8 cellular contexts compared by ENCODE assay signal in the genomic region with DNA sequence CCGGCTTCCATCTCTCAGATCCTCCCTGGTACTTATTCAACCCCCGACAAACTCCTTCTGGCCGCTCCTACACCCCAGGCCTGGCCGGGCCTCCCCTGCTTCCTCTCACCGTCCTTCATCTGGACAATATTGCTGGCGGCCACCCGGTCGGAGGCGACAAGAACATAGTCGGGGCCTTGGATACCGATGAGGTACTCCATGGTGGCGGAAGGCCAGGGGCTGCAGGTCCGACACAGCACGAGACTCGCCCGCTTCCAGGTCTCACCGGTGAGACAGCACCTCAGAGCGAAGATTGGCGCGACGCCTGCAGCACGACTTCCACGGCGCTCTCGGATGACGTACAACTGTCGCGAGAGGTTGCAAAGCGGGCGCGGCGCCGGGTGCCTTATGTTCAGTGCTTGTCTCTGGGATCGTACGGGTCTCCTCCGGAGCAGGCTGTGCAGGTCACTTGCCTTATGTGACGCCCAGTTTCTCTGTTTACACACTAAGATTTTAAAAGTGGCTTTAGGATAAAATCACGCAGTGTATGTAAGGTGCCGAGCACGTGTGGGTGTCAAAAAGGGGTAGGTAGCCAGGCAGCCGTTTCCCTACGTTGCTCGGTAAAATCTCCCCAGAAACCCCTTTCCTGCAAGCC. TPM values are rescaled to one million over a fixed set of nuclear protein-coding genes. Genes with fewer than 3 reads are reported as not detected.
A peak's percentile ranks its signal among the peaks of the same experiment; 100 is the strongest.
DNase-seq lines count a peak whose midpoint lies in the region; ATAC-seq and TF ChIP-seq lines count a peak whose summit lies in the region.

A gene (minus strand): TSS at position 294 of the 634 bp plus-strand sequence. CDS start 94 bp downstream, at position 200.

- peak within 1 kb of the TSS; percentile 100 for H3K4me3 Mint-ChIP-seq in activated CD4-positive, alpha-beta T cell treated with anti-CD3 and anti-CD28 coated beads, Interleukin-2, amount 10 ng/mL, durations not matched to agents 24 days and 14 days

- peaks cover 23% of the 10 kb centered on the region for H3K4me1 Mint-ChIP-seq in activated CD4-positive, alpha-beta T cell treated with anti-CD3 and anti-CD28 coated beads, Interleukin-2, amount 10 ng/mL, durations not matched to agents 24 days and 14 days

- H3K36me3 ChIP-seq in BE2C (no peaks in the 10 kb centered on the region; the same call in 1 of the 2 replicates), colonic mucosa (no peaks in the 10 kb centered on the region)

- intact Hi-C loops in activated CD4-positive, alpha-beta T cell treated with anti-CD3 and anti-CD28 coated beads, Interleukin-2, amount 10 ng/mL, durations not matched to agents 24 days and 14 days (cut with micrococcal nuclease) = loop anchor here (2.0 to 5.0 kb wide), 4 partner anchors 64 to 449 kb away; a partner anchor contains a TSS
- intact Hi-C loops in colonic mucosa (cut with DNase I) = no loop called here

- H3K27me3 ChIP-seq in BE2C = no peaks in the 10 kb centered on the region
- H3K27me3 ChIP-seq in colonic mucosa = no peaks in the 10 kb centered on the region

- no peaks in the 10 kb centered on the region for H3K9me3 Mint-ChIP-seq in activated CD4-positive, alpha-beta T cell treated with anti-CD3 and anti-CD28 coated beads, Interleukin-2, amount 10 ng/mL, durations not matched to agents 24 days and 14 days

- H3K27ac ChIP-seq in colonic mucosa = peak within 1 kb of the TSS; percentile 97

- no peak for TF ChIP-seq CTCF in BE2C (IDR thresholded peaks at IDR 0.05; ENCODE audit: low read depth, low read length)
- no peak for TF ChIP-seq CTCF in colonic mucosa (IDR thresholded peaks at IDR 0.05)

- no peaks in the 10 kb centered on the region for H3K4me1 ChIP-seq in BE2C
- peaks cover 7% of the 10 kb centered on the region for H3K4me1 ChIP-seq in colonic mucosa

- H3K9me3 ChIP-seq in BE2C (no peaks in the 10 kb centered on the region), colonic mucosa (no peaks in the 10 kb centered on the region)

- H3K36me3 Mint-ChIP-seq in activated CD4-positive, alpha-beta T cell treated with anti-CD3 and anti-CD28 coated beads, Interleukin-2, amount 10 ng/mL, durations not matched to agents 24 days and 14 days (ENCODE audit: low read depth) = peaks cover 10% of the 10 kb centered on the region

- peak within 1 kb of the TSS; percentile 99 for H3K27ac Mint-ChIP-seq in activated CD4-positive, alpha-beta T cell treated with anti-CD3 and anti-CD28 coated beads, Interleukin-2, amount 10 ng/mL, durations not matched to agents 24 days and 14 days

- ATAC-seq in HG03460 (IDR thresholded peaks at IDR 0.05; ENCODE audit: unreplicated experiment) = peak; percentile 86

- peak within 1 kb of the TSS; percentile 85 to 91 for H3K9ac ChIP-seq in colonic mucosa (ENCODE audit: low read depth in 2 of 2, low read length in 2 of 2)

- peaks cover 26% of the 10 kb centered on the region for H3K27me3 Mint-ChIP-seq in activated CD4-positive, alpha-beta T cell treated with anti-CD3 and anti-CD28 coated beads, Interleukin-2, amount 10 ng/mL, durations not matched to agents 24 days and 14 days

- DNase-seq in BE2C (peak; percentile 90), GM19240 (ENCODE audit: insufficient read length, low spot score) (peak; percentile 87), NCI-H526 treated with DMSO at 0.1 percent for 48 hours (lab: John Stamatoyannopoulos, UW) (peak; percentile 98), colonic mucosa (peak; percentile 98), kidney glomerular epithelial cell (lab: John Stamatoyannopoulos, UW) (peak; percentile 93)
- peak; percentile 99 for DNase-seq in activated CD4-positive, alpha-beta T cell treated with anti-CD3 and anti-CD28 coated beads, Interleukin-2, amount 10 ng/mL, durations not matched to agents 24 days and 14 days
- DNase-seq in stimulated activated CD4-positive, alpha-beta T cell treated with anti-CD3 and anti-CD28 coated beads, Interleukin-15, amount 100 ng/mL, for 48 hours (ENCODE audit: low read depth in 2 of 2) = peak; percentile 93 to 96

- H3K4me3 ChIP-seq in BE2C (ENCODE audit: low read depth, low read length) = peak within 1 kb of the TSS; percentile 85
- peak within 1 kb of the TSS; percentile 97 for H3K4me3 ChIP-seq in colonic mucosa

RNA-seq across cellular contexts. Expression of the gene that starts here (rescaled TPM):
- 68.1 TPM for polyA plus RNA-seq in BE2C (2012; ENCODE audit: insufficient read depth, insufficient read length, low read depth)
- total RNA-seq in activated CD4-positive, alpha-beta T cell treated with anti-CD3 and anti-CD28 coated beads, Interleukin-2, amount 10 ng/mL, durations not matched to agents 24 days and 14 days = 133 TPM in 2 replicates
- 10 to 100 TPM; 48.4 to 73.9 TPM for total RNA-seq in colonic mucosa

Comparison
In these comparisons a context has a peak if more than half of its experiments do, and no peak if none do; other contexts are left out.
1. Peak in every context shown above with its lines: DNase-seq, ATAC-seq, H3K4me3 ChIP-seq and H3K27ac ChIP-seq.